ENCODE assay signal across 15 cellular contexts in genomic region chr6:83815631-83816030, GRCh38. TPM values are rescaled to one million over a fixed set of nuclear protein-coding genes. Genes with fewer than 3 reads are reported as not detected.
DNase-seq lines count a peak whose midpoint lies in the region; ATAC-seq and TF ChIP-seq lines count a peak whose summit lies in the region.
"Had no signal": no experiment of that assay in that cellular context is flagged by ENCODE, and none has a peak within 500 bp of the region (broad histone marks: within the 10 kb centered on the region; RNA-seq: fewer than 3 reads in every experiment).

No MANE protein-coding gene starts in this region.

- no peak overlapping the region for H3K4me2 ChIP-seq in GM23248 (ENCODE audit: unreplicated experiment)

- ATAC-seq in GM21390 (IDR thresholded peaks at IDR 0.05; ENCODE audit: unreplicated experiment) (no peak), HG03520 (IDR thresholded peaks at IDR 0.05; ENCODE audit: unreplicated experiment) (no peak)
- ATAC-seq: activated CD8-positive, alpha-beta T cell treated with anti-CD3 and anti-CD28 coated beads for 36 hours; left lung had no signal

- H3K9me3 ChIP-seq in GM23248 (ENCODE audit: low read depth): no peaks in the 10 kb centered on the region
- H3K9me3 ChIP-seq: esophagus squamous epithelium, left lung had no signal

- H3K9ac ChIP-seq in GM23248: no peak overlapping the region

- H3F3A ChIP-seq in GM23248 (ENCODE audit: insufficient read depth): no peaks in the 10 kb centered on the region

- no peaks in the 10 kb centered on the region for H4K20me1 ChIP-seq in GM23248 (ENCODE audit: insufficient read depth)

- in situ Hi-C loops in GM23248 (cut with MboI): no loop called here

- DNase-seq in GM23248: peak; percentile 3
- DNase-seq in NCI-H69 (lab: John Stamatoyannopoulos, UW): peak; percentile 19
- DNase-seq in cardiac fibroblast (ENCODE audit: low read depth in 2 of 2): peak; percentile 4 to 19
- DNase-seq in myocyte (ENCODE audit: low read depth): peak; percentile 14
- no peak for DNase-seq in cerebellar nuclear complex (lab: John Stamatoyannopoulos, UW)
- DNase-seq in DMS114 treated with DMSO at 0.1 percent for 48 hours (lab: John Stamatoyannopoulos, UW; ENCODE audit: unreplicated experiment): no peak
- DNase-seq: activated CD8-positive, alpha-beta T cell treated with anti-CD3 and anti-CD28 coated beads for 36 hours; amniotic stem cell; esophagus squamous epithelium; left lung had no signal

- H3K4me3 ChIP-seq in GM23248: no peak overlapping the region
- no peak overlapping the region for H3K4me3 ChIP-seq in cardiac fibroblast (replicated peaks in 1 of 2; ENCODE audit: low read depth in 2 of 2, low read length in 2 of 2)
- H3K4me3 ChIP-seq: esophagus squamous epithelium, left lung had no signal

- H3K4me1 ChIP-seq in GM23248 (ENCODE audit: insufficient read depth): no peaks in the 10 kb centered on the region
- H3K4me1 ChIP-seq: esophagus squamous epithelium, left lung had no signal

- no peak for TF ChIP-seq CTCF in cardiac fibroblast (IDR thresholded peaks at IDR 0.05; ENCODE audit: low read depth, low read length)

- WGBS in GM23248 (ENCODE audit: low coverage in 1 of 2, low lambda C conversion rate in 2 of 2, missing lambda C conversion rate in 2 of 2), 2 experiments: 8 to 15% methylated on average over 2 of the region's 2 CpGs

- no peaks in the 10 kb centered on the region for H3K9me2 ChIP-seq in GM23248 (ENCODE audit: insufficient read depth)

- H3K27ac ChIP-seq in GM23248: no peak overlapping the region
- H3K27ac ChIP-seq: esophagus squamous epithelium, left lung had no signal

- H2AFZ ChIP-seq in GM23248: no peak overlapping the region

- no peaks in the 10 kb centered on the region for H3K79me2 ChIP-seq in GM23248 (ENCODE audit: insufficient read depth)

- 0 out of 2 replicates have a peak, but pooled peaks cover 4% of the 10 kb centered on the region for H3K27me3 ChIP-seq in GM23248 (replicated peaks; ENCODE audit: insufficient read depth)
- H3K27me3 ChIP-seq: esophagus squamous epithelium, left lung had no signal

- no peaks in the 10 kb centered on the region for H3K36me3 ChIP-seq in GM23248 (ENCODE audit: low read depth)
- H3K36me3 ChIP-seq: esophagus squamous epithelium, left lung had no signal

RNA-seq across cellular contexts. Expression of gene RIPPLY2, which starts 37.5 kb away (rescaled TPM):
- total RNA-seq in GM23248 (2014; rRNA removed; shearing (Covaris generic)): not detected in 2 replicates
- polyA plus RNA-seq in GM23248 (2016; fragmentation: Nextera tagmentation; extraction: Ambion mirVana): not detected in 2 replicates
- total RNA-seq in myocyte: not detected in 2 replicates
- not detected for polyA plus RNA-seq in myocyte (2012)
- total RNA-seq: activated CD8-positive, alpha-beta T cell treated with anti-CD3 and anti-CD28 coated beads for 36 hours; activated T-helper 1 cell treated with anti-CD3 and anti-CD28 coated beads, Interleukin-12 subunit alpha, Interleukin-12 subunit beta, Interleukin-2, Interleukin-4 antibody, amounts not matched to agents 30 ng/mL and 10 ng/mL and 1 ng/mL, durations not matched to agents 14 hours and 24 hours and 36 hours; left lung; posterior vena cava had no signal
- polyA plus RNA-seq: BJ had no signal

RNA-seq across cellular contexts. Expression of gene CYB5R4, which starts 43.9 kb away (rescaled TPM):
- total RNA-seq in GM23248 (2014; rRNA removed; shearing (Covaris generic)): 4.1 and 26.7 TPM in 2 replicates
- 15.8 and 17.5 TPM in 2 replicates for polyA plus RNA-seq in GM23248 (2016; fragmentation: Nextera tagmentation; extraction: Ambion mirVana)
- 17.7 and 24.6 TPM in 2 replicates for total RNA-seq in myocyte
- 8.2 TPM for polyA plus RNA-seq in myocyte (2012)

Comparison
In these comparisons a context has a peak if more than half of its experiments do, and no peak if none do; other contexts are left out.
1. DNase-seq: peak in GM23248 (single experiment), NCI-H69 (single experiment), cardiac fibroblast (2 of 2) and myocyte (single experiment); none in cerebellar nuclear complex (0 of 2) and DMS114 treated with DMSO at 0.1 percent for 48 hours (single experiment).